Comparison of ENCODE assay signal across 16 cellular contexts in the genomic region with DNA sequence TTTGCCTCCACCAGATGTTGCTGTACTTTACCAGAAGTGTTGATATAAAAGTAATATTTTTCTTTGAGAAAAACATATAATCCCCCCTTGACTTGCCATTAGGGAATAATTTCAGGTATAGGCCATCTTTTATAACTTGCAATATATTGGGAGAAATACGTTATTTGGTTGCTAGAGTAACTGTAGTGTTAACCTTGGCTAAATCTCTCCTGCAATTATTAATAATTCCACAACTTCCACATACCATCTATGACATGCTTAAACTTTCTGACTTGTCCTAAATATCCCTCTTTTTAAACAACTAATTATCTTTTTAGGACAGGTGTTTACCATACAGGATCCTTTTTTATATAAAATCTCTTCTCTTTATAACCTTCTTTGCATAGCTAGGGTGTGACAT.
DNase-seq lines count a peak whose midpoint lies in the region; ATAC-seq and TF ChIP-seq lines count a peak whose summit lies in the region.
"Had no signal": no experiment of that assay in that cellular context is flagged by ENCODE, and none has a peak within 500 bp of the region (broad histone marks: within the 10 kb centered on the region; RNA-seq: fewer than 3 reads in every experiment).

No MANE protein-coding gene starts in this region.

- H4K20me1 ChIP-seq in mammary epithelial cell (ENCODE audit: insufficient read depth, low read length) = no peaks in the 10 kb centered on the region
- no peaks in the 10 kb centered on the region for H4K20me1 ChIP-seq in OCI-LY7 (ENCODE audit: insufficient read depth, low read length)

- no peaks in the 10 kb centered on the region for H3K9me2 ChIP-seq in OCI-LY7 (ENCODE audit: insufficient read depth, low read length)

- H3K4ac ChIP-seq in mesendoderm (ENCODE audit: low read depth, low read length) = no peak overlapping the region

- no peak overlapping the region for H3K4me3 Mint-ChIP-seq in MCF 10A (ENCODE audit: unreplicated experiment)
- H3K4me3 Mint-ChIP-seq: CD4-positive, alpha-beta memory T cell; HFFc6 had no signal

- H2AFZ ChIP-seq in mammary epithelial cell (ENCODE audit: low read depth, low read length) (no peak overlapping the region), OCI-LY7 (ENCODE audit: low read length) (no peak overlapping the region)

- H3K27me3 ChIP-seq in mammary epithelial cell (ENCODE audit: insufficient read depth, low read length) (no peaks in the 10 kb centered on the region), mesendoderm (ENCODE audit: insufficient read depth, low read length, poor library complexity) (no peaks in the 10 kb centered on the region)
- H3K27me3 ChIP-seq: BE2C had no signal

- H2BK5ac ChIP-seq in mesendoderm (ENCODE audit: low read length) = no peak overlapping the region

- H3K4me1 Mint-ChIP-seq in MCF 10A (ENCODE audit: insufficient read depth, unreplicated experiment) = no peaks in the 10 kb centered on the region
- H3K4me1 Mint-ChIP-seq: CD4-positive, alpha-beta memory T cell had no signal

- H3K27me3 Mint-ChIP-seq in MCF 10A (ENCODE audit: insufficient read depth, unreplicated experiment) = no peaks in the 10 kb centered on the region
- H3K27me3 Mint-ChIP-seq: CD4-positive, alpha-beta memory T cell had no signal

- CTCF ChIA-PET in MCF 10A (lab: Yijun Ruan, JAX) (no interaction called here), mammary epithelial cell (lab: Charles Lee; ENCODE audit: low non-redundant PET) (no interaction called here), HEK293 (lab: Yijun Ruan, JAX) (no interaction called here), OCI-LY7 (lab: Charles Lee; ENCODE audit: unreplicated experiment) (no interaction called here)

- no peak overlapping the region for H2AK5ac ChIP-seq in mesendoderm (ENCODE audit: low read length)

- H3K4me2 ChIP-seq in mammary epithelial cell (ENCODE audit: insufficient read depth, low read depth, low read length) = no peak overlapping the region
- no peak overlapping the region for H3K4me2 ChIP-seq in OCI-LY7 (ENCODE audit: low read length)
- H3K4me2 ChIP-seq in mesendoderm (ENCODE audit: low read length) = no peak overlapping the region

- no TSS peak for BruUV-seq in MCF 10A (replicated peaks; lab: Mats Ljungman, UMichigan)
- BruUV-seq in mammary epithelial cell (replicated peaks; lab: Mats Ljungman, UMichigan) = no TSS peak
- BruUV-seq in OCI-LY7 (replicated peaks; lab: Mats Ljungman, UMichigan) = no TSS peak

- H3K4me1 ChIP-seq in mammary epithelial cell (ENCODE audit: insufficient read depth, low read length) = no peaks in the 10 kb centered on the region
- H3K4me1 ChIP-seq in HEK293 (ENCODE audit: control insufficient read depth, insufficient read depth, low read length) = no peaks in the 10 kb centered on the region
- H3K4me1 ChIP-seq in OCI-LY7 (ENCODE audit: insufficient read depth, low read length, poor library complexity, severe bottlenecking) = no peaks in the 10 kb centered on the region
- H3K4me1 ChIP-seq in mesendoderm (ENCODE audit: control insufficient read depth, low read depth, low read length) = no peaks in the 10 kb centered on the region
- H3K4me1 ChIP-seq: BE2C, HAP-1 had no signal

- TF ChIP-seq CTCF in MCF 10A (IDR thresholded peaks at IDR 0.05; ENCODE audit: unreplicated experiment) = no peak
- no peak for TF ChIP-seq CTCF in mammary epithelial cell (conservative IDR thresholded peaks at IDR 0.05 in 1 of 2, IDR thresholded peaks at IDR 0.05 in 1 of 2; ENCODE audit: extremely low read depth in 1 of 2, insufficient read depth in 1 of 2, low read depth in 1 of 2, low read length in 2 of 2)
- TF ChIP-seq CTCF in HEK293 (tag by site-specific recombination; IDR thresholded peaks at IDR 0.05) = no peak
- peak; percentile 41; the same call in 1 of the 2 replicates for TF ChIP-seq CTCF in OCI-LY7 (conservative IDR thresholded peaks at IDR 0.05; ENCODE audit: low read length)

- POLR2A ChIA-PET in MCF 10A (lab: Yijun Ruan, JAX) (no interaction called here), HEK293 (lab: Yijun Ruan, JAX) (no interaction called here), OCI-LY7 (lab: Charles Lee) (no interaction called here)

- no peak overlapping the region for H3K56ac ChIP-seq in mesendoderm (ENCODE audit: low read length)

- H3K27ac Mint-ChIP-seq in MCF 10A (ENCODE audit: low read depth, unreplicated experiment) = no peak overlapping the region
- H3K27ac Mint-ChIP-seq: CD4-positive, alpha-beta memory T cell; HFFc6 had no signal

- H3K36me3 ChIP-seq in mammary epithelial cell (ENCODE audit: insufficient read depth, low read length) = no peaks in the 10 kb centered on the region
- no peaks in the 10 kb centered on the region for H3K36me3 ChIP-seq in HEK293 (ENCODE audit: control insufficient read depth in 2 of 2, insufficient read depth in 1 of 2, low read length in 2 of 2)
- no peaks in the 10 kb centered on the region for H3K36me3 ChIP-seq in OCI-LY7 (ENCODE audit: insufficient read depth, low read length)
- no peaks in the 10 kb centered on the region for H3K36me3 ChIP-seq in mesendoderm (ENCODE audit: control insufficient read depth, insufficient read depth, low read length)
- H3K36me3 ChIP-seq: BE2C, HAP-1 had no signal

- H3K4me3 ChIP-seq in mammary epithelial cell (replicated peaks in 1 of 3; ENCODE audit: insufficient read depth in 1 of 3, low read depth in 2 of 3, low read length in 3 of 3) (no peak overlapping the region), HEK293 (ENCODE audit: low read depth, low read length) (no peak overlapping the region), OCI-LY7 (ENCODE audit: low read depth, low read length, poor library complexity, severe bottlenecking) (no peak overlapping the region), mesendoderm (ENCODE audit: low read length) (no peak overlapping the region)
- H3K4me3 ChIP-seq: HAP-1, K562 had no signal

- 25% methylated on average over 1 of the region's 1 CpG for WGBS in mammary epithelial cell (ENCODE audit: low coverage, missing lambda C conversion rate)
- no CpG with 5 or more reads among the region's 1 CpG for WGBS in mesendoderm (ENCODE audit: extremely low coverage, insufficient coverage, low lambda C conversion rate)

- H3K23ac ChIP-seq in mesendoderm (ENCODE audit: low read length) = no peak overlapping the region

- H3K79me1 ChIP-seq in mesendoderm (ENCODE audit: low read length) = no peaks in the 10 kb centered on the region

- H3K27ac ChIP-seq in mammary epithelial cell (ENCODE audit: insufficient read depth, low read depth, low read length) (no peak overlapping the region), HEK293 (ENCODE audit: extremely low read depth, low read depth, low read length) (no peak overlapping the region), OCI-LY7 (ENCODE audit: low read depth, low read length, poor library complexity, severe bottlenecking) (no peak overlapping the region), mesendoderm (ENCODE audit: low read depth, low read length) (no peak overlapping the region)
- H3K27ac ChIP-seq: C4-2B, HL-60 had no signal

- peak; percentile 2 for DNase-seq in MCF 10A (ENCODE audit: unreplicated experiment)
- no peak for DNase-seq in mammary epithelial cell
- DNase-seq in OCI-LY7 (ENCODE audit: low spot score) = peak; percentile 9
- DNase-seq in mesendoderm = peak; percentile 37
- DNase-seq in ureter (ENCODE audit: low spot score) = no peak
- DNase-seq: BE2C; CD4-positive, alpha-beta memory T cell; DMS79; HFFc6 had no signal

- no peaks in the 10 kb centered on the region for H3K9me3 ChIP-seq in mammary epithelial cell (replicated peaks; ENCODE audit: insufficient read depth, low read length)
- no peaks in the 10 kb centered on the region for H3K9me3 ChIP-seq in HEK293 (ENCODE audit: control insufficient read depth, insufficient read depth, low read depth, low read length)
- H3K9me3 ChIP-seq in OCI-LY7 (ENCODE audit: low read length) = peaks cover 7% of the 10 kb centered on the region; the same call in 1 of the 2 replicates
- H3K9me3 ChIP-seq: BE2C had no signal

- no peak overlapping the region for H2BK15ac ChIP-seq in mesendoderm (replicated peaks; ENCODE audit: low read depth)

- H4K8ac ChIP-seq in mesendoderm (ENCODE audit: low read depth, low read length) = no peak overlapping the region

- dilution Hi-C loops in mammary epithelial cell (cut with HindIII; ENCODE audit: low sequenced_read_pairs) = no loop called here

- H3K79me2 ChIP-seq in mammary epithelial cell (ENCODE audit: insufficient read depth, low read length) = no peaks in the 10 kb centered on the region
- H3K79me2 ChIP-seq in OCI-LY7 (ENCODE audit: insufficient read depth, low read depth, low read length) = no peaks in the 10 kb centered on the region
- H3K79me2 ChIP-seq in mesendoderm (ENCODE audit: control insufficient read depth, insufficient read depth, low read length) = no peaks in the 10 kb centered on the region

- no peaks in the 10 kb centered on the region for H3K36me3 Mint-ChIP-seq in MCF 10A (ENCODE audit: insufficient read depth, unreplicated experiment)
- H3K36me3 Mint-ChIP-seq: CD4-positive, alpha-beta memory T cell had no signal

- H3K9ac ChIP-seq in mammary epithelial cell (ENCODE audit: insufficient read depth, low read length) (no peak overlapping the region), mesendoderm (ENCODE audit: low read length) (no peak overlapping the region)

- no peak for ATAC-seq in HG03442 (IDR thresholded peaks at IDR 0.05; ENCODE audit: unreplicated experiment)
- ATAC-seq in GM21526 (IDR thresholded peaks at IDR 0.05; ENCODE audit: low FRiP score, unreplicated experiment) = no peak
- ATAC-seq: K562 had no signal

- H2BK120ac ChIP-seq in mesendoderm (ENCODE audit: low read depth, low read length) = no peak overlapping the region

- intact Hi-C loops in MCF 10A (cut with micrococcal nuclease) (no loop called here), mammary epithelial cell (cut with micrococcal nuclease) (no loop called here), OCI-LY7 (cut with micrococcal nuclease; ENCODE audit: unreplicated experiment) (no loop called here)

- peaks cover 22% of the 10 kb centered on the region for H3K9me3 Mint-ChIP-seq in MCF 10A (ENCODE audit: unreplicated experiment)

- H3K18ac ChIP-seq in mesendoderm (ENCODE audit: low read length) = no peak overlapping the region

- in situ Hi-C loops in mammary epithelial cell (cut with MboI; ENCODE audit: low sequenced_read_pairs in 2 of 2) = no loop called here

- H4K5ac ChIP-seq in mesendoderm (ENCODE audit: low read length) = no peak overlapping the region

TF ChIP-seq in HEK293, 187 proteins besides CTCF, POLR2A, EP300 and RAD21:
- TF ChIP-seq SETDB1 (IDR thresholded peaks at IDR 0.05; ENCODE audit: insufficient read length, low read length) (peak; percentile 79), SALL2 (tag by site-specific recombination; IDR thresholded peaks at IDR 0.05; ENCODE audit: borderline replicate concordance) (no peak), YY2 (tag by site-specific recombination; IDR thresholded peaks at IDR 0.05) (no peak), TRIM28 (IDR thresholded peaks at IDR 0.05; ENCODE audit: borderline replicate concordance, low read length) (peak; percentile 52; the same call in 1 of the 2 replicates)

Comparison
In these comparisons a context has a peak if more than half of its experiments do, and no peak if none do; other contexts are left out.
1. DNase-seq: peak in MCF 10A (single experiment), OCI-LY7 (single experiment) and mesendoderm (single experiment); none in mammary epithelial cell (single experiment) and ureter (single experiment).